Comparison of ENCODE assay signal across 40 cellular contexts in the genomic region with DNA sequence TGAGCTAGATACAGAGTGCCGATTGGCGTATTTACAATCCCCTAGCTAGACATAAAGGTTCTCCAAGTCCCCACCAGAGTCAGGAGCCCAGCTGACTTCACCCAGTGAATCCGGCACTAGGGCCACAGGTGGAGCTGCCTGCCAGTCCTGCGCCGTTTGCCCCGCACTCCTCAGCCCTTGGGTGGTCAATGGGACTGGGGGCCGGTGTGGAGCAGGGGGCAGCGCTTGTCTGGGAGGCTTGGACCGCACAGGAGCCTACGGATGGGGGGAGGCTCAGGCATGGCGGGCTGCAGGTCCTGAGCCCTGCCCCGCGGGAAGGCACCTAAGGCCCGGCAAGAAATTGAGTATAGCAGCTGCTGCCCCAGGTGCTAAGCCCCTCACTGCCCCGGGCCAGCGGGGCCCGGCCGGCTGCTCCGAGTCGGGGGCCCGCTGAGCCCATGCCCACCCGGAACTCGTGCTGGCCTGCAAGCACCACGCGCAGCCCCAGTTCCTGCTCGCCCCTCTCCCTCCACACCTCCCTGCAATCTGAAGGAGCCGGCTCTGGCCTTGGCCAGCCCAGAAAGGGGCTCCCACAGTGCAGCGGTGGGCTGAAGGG.
"Had no signal": no experiment of that assay in that cellular context is flagged by ENCODE, and none has a peak within 500 bp of the region (broad histone marks: within the 10 kb centered on the region; RNA-seq: fewer than 3 reads in every experiment).

No MANE protein-coding gene starts in this region.

- H3K4me3 Mint-ChIP-seq: activated naive CD4-positive, alpha-beta T cell treated with anti-CD3 and anti-CD28 coated beads for 36 hours; activated naive CD4-positive, alpha-beta T cell treated with anti-CD3 and anti-CD28 coated beads, Interleukin-2, amount 10 ng/mL, durations not matched to agents 7 days and 5 days; activated naive CD4-positive, alpha-beta T cell treated with anti-CD3 and anti-CD28 coated beads, Interleukin-2, amount 50 U/mL, for 24 hours; activated naive CD8-positive, alpha-beta T cell; activated naive CD8-positive, alpha-beta T cell treated with anti-CD3 and anti-CD28 coated beads for 36 hours; activated naive CD8-positive, alpha-beta T cell treated with anti-CD3 and anti-CD28 coated beads, Interleukin-2, amount 10 ng/mL, durations not matched to agents 7 days and 5 days; activated naive CD8-positive, alpha-beta T cell treated with anti-CD3 and anti-CD28 coated beads, Interleukin-2, amount 50 U/mL, for 24 hours; activated T-cell treated with anti-CD3 and anti-CD28 coated beads, Interleukin-2, amount 50 U/mL, for 24 hours; activated T-cell treated with anti-CD3 and anti-CD28 coated beads, Interleukin-2, amount 50 U/mL, for 4 hours; activated T-cell treated with anti-CD3 and anti-CD28 coated beads, Interleukin-2, amount 50 U/mL, for 72 hours; activated T-helper 1 cell treated with anti-CD3 and anti-CD28 coated beads, Interleukin-12 subunit alpha, Interleukin-12 subunit beta, Interleukin-2, Interleukin-4 antibody, amounts not matched to agents 30 ng/mL and 10 ng/mL and 1 ng/mL, durations not matched to agents 14 hours and 24 hours and 36 hours; activated T-helper 17 cell treated with anti-CD3 and anti-CD28 coated beads, Interleukin-2, amount 50 U/mL, for 72 hours; brain; central memory CD8-positive, alpha-beta T cell had no signal

- H3K27me3 ChIP-seq: adrenal gland, ascending aorta, body of pancreas, brain microvascular endothelial cell, breast epithelium, cardiac muscle cell had no signal

- FAIRE-seq: astrocyte, bronchial epithelial cell had no signal

- H3K4me1 Mint-ChIP-seq: activated naive CD4-positive, alpha-beta T cell treated with anti-CD3 and anti-CD28 coated beads, Interleukin-2, amount 10 ng/mL, durations not matched to agents 7 days and 5 days; activated naive CD4-positive, alpha-beta T cell treated with anti-CD3 and anti-CD28 coated beads, Interleukin-2, amount 50 U/mL, for 24 hours; activated naive CD8-positive, alpha-beta T cell treated with anti-CD3 and anti-CD28 coated beads for 36 hours; activated naive CD8-positive, alpha-beta T cell treated with anti-CD3 and anti-CD28 coated beads, Interleukin-2, amount 10 ng/mL, durations not matched to agents 7 days and 5 days; activated naive CD8-positive, alpha-beta T cell treated with anti-CD3 and anti-CD28 coated beads, Interleukin-2, amount 50 U/mL, for 24 hours; activated T-helper 17 cell treated with anti-CD3 and anti-CD28 coated beads, Interleukin-2, amount 50 U/mL, for 72 hours; central memory CD8-positive, alpha-beta T cell had no signal

- H3K4me1 ChIP-seq: adrenal gland, ascending aorta, body of pancreas, breast epithelium had no signal

- H3K36me3 ChIP-seq: adrenal gland, ascending aorta, brain microvascular endothelial cell, breast epithelium, cardiac muscle cell had no signal

- H3K27me3 Mint-ChIP-seq: activated naive CD4-positive, alpha-beta T cell treated with anti-CD3 and anti-CD28 coated beads, Interleukin-2, amount 10 ng/mL, durations not matched to agents 7 days and 5 days; activated naive CD4-positive, alpha-beta T cell treated with anti-CD3 and anti-CD28 coated beads, Interleukin-2, amount 50 U/mL, for 24 hours; activated naive CD8-positive, alpha-beta T cell; activated naive CD8-positive, alpha-beta T cell treated with anti-CD3 and anti-CD28 coated beads for 36 hours; activated naive CD8-positive, alpha-beta T cell treated with anti-CD3 and anti-CD28 coated beads, Interleukin-2, amount 10 ng/mL, durations not matched to agents 7 days and 5 days; activated naive CD8-positive, alpha-beta T cell treated with anti-CD3 and anti-CD28 coated beads, Interleukin-2, amount 50 U/mL, for 24 hours; activated T-cell treated with anti-CD3 and anti-CD28 coated beads, Interleukin-2, amount 50 U/mL, for 24 hours; activated T-helper 17 cell treated with anti-CD3 and anti-CD28 coated beads, Interleukin-2, amount 50 U/mL, for 72 hours; brain; central memory CD8-positive, alpha-beta T cell had no signal

- H3K9me3 ChIP-seq: adrenal gland, ascending aorta, body of pancreas had no signal

- H3K4me3 ChIP-seq: adrenal gland, ascending aorta, body of pancreas, breast epithelium, cardiac muscle cell had no signal

- H3K36me3 Mint-ChIP-seq: activated naive CD4-positive, alpha-beta T cell treated with anti-CD3 and anti-CD28 coated beads, Interleukin-2, amount 10 ng/mL, durations not matched to agents 7 days and 5 days; activated naive CD4-positive, alpha-beta T cell treated with anti-CD3 and anti-CD28 coated beads, Interleukin-2, amount 50 U/mL, for 24 hours; activated naive CD4-positive, alpha-beta T cell treated with anti-CD3 and anti-CD28 coated beads, Interleukin-2, amount 50 U/mL, for 72 hours; activated naive CD8-positive, alpha-beta T cell; activated naive CD8-positive, alpha-beta T cell treated with anti-CD3 and anti-CD28 coated beads for 36 hours; activated naive CD8-positive, alpha-beta T cell treated with anti-CD3 and anti-CD28 coated beads, Interleukin-2, amount 10 ng/mL, durations not matched to agents 7 days and 5 days; brain had no signal

- H3K9me3 Mint-ChIP-seq: activated naive CD8-positive, alpha-beta T cell treated with anti-CD3 and anti-CD28 coated beads for 36 hours; activated naive CD8-positive, alpha-beta T cell treated with anti-CD3 and anti-CD28 coated beads, Interleukin-2, amount 10 ng/mL, durations not matched to agents 7 days and 5 days; activated T-helper 1 cell treated with anti-CD3 and anti-CD28 coated beads, Interleukin-12 subunit alpha, Interleukin-12 subunit beta, Interleukin-2, Interleukin-4 antibody, amounts not matched to agents 30 ng/mL and 10 ng/mL and 1 ng/mL, durations not matched to agents 14 hours and 24 hours and 36 hours; activated T-helper 17 cell treated with anti-CD3 and anti-CD28 coated beads, Interleukin-2, amount 50 U/mL, for 72 hours; activated T-helper 2 cell treated with anti-CD3 and anti-CD28 coated beads, Interferon-gamma antibody, Interleukin-2, Interleukin-4, amounts not matched to agents 10 μg/mL and 5 μg/mL and 100 μg/mL, durations not matched to agents 14 hours and 24 hours and 36 hours had no signal

- ATAC-seq: activated naive CD4-positive, alpha-beta T cell treated with anti-CD3 and anti-CD28 coated beads, Interleukin-2, amount 50 U/mL, for 72 hours; activated naive CD8-positive, alpha-beta T cell treated with anti-CD3 and anti-CD28 coated beads, Interleukin-2, amount 50 U/mL, for 24 hours; activated T-cell treated with anti-CD3 and anti-CD28 coated beads, Interleukin-2, amount 50 U/mL, for 4 hours; activated T-cell treated with anti-CD3 and anti-CD28 coated beads, Interleukin-2, amount 50 U/mL, for 72 hours; activated T-helper 17 cell treated with anti-CD3 and anti-CD28 coated beads, Interleukin-2, amount 50 U/mL, for 72 hours; body of pancreas had no signal

- H3K27ac Mint-ChIP-seq: activated naive CD4-positive, alpha-beta T cell treated with anti-CD3 and anti-CD28 coated beads for 36 hours; activated naive CD4-positive, alpha-beta T cell treated with anti-CD3 and anti-CD28 coated beads, Interleukin-2, amount 10 ng/mL, durations not matched to agents 7 days and 5 days; activated naive CD4-positive, alpha-beta T cell treated with anti-CD3 and anti-CD28 coated beads, Interleukin-2, amount 50 U/mL, for 24 hours; activated naive CD4-positive, alpha-beta T cell treated with anti-CD3 and anti-CD28 coated beads, Interleukin-2, amount 50 U/mL, for 72 hours; activated naive CD8-positive, alpha-beta T cell; activated naive CD8-positive, alpha-beta T cell treated with anti-CD3 and anti-CD28 coated beads for 36 hours; activated naive CD8-positive, alpha-beta T cell treated with anti-CD3 and anti-CD28 coated beads, Interleukin-2, amount 10 ng/mL, durations not matched to agents 7 days and 5 days; activated naive CD8-positive, alpha-beta T cell treated with anti-CD3 and anti-CD28 coated beads, Interleukin-2, amount 50 U/mL, for 24 hours; activated T-cell treated with anti-CD3 and anti-CD28 coated beads, Interleukin-2, amount 50 U/mL, for 24 hours; activated T-cell treated with anti-CD3 and anti-CD28 coated beads, Interleukin-2, amount 50 U/mL, for 72 hours; activated T-helper 1 cell treated with anti-CD3 and anti-CD28 coated beads, Interleukin-12 subunit alpha, Interleukin-12 subunit beta, Interleukin-2, Interleukin-4 antibody, amounts not matched to agents 30 ng/mL and 10 ng/mL and 1 ng/mL, durations not matched to agents 14 hours and 24 hours and 36 hours; activated T-helper 17 cell treated with anti-CD3 and anti-CD28 coated beads, Interleukin-2, amount 50 U/mL, for 72 hours; activated T-helper 2 cell treated with anti-CD3 and anti-CD28 coated beads, Interferon-gamma antibody, Interleukin-2, Interleukin-4, amounts not matched to agents 10 μg/mL and 5 μg/mL and 100 μg/mL, durations not matched to agents 14 hours and 24 hours and 36 hours; brain had no signal

- H3K27ac ChIP-seq: adrenal gland, ascending aorta, body of pancreas, brain microvascular endothelial cell, breast epithelium, cardiac muscle cell had no signal

- DNase-seq: activated effector memory CD4-positive, alpha-beta T cell treated with anti-CD3 and anti-CD28 coated beads, Interleukin-2, amount 50 U/mL, for 16 hours; activated effector memory CD4-positive, alpha-beta T cell treated with Interleukin-2 at 50 U/mL for 16 hours; activated gamma-delta T cell; activated gamma-delta T cell treated with Interleukin-2 at 50 U/mL for 16 hours; activated naive CD4-positive, alpha-beta T cell; activated naive CD4-positive, alpha-beta T cell treated with anti-CD3 and anti-CD28 coated beads for 36 hours; activated naive CD4-positive, alpha-beta T cell treated with anti-CD3 and anti-CD28 coated beads, Interleukin-2, amount 10 ng/mL, durations not matched to agents 7 days and 5 days; activated naive CD4-positive, alpha-beta T cell treated with anti-CD3 and anti-CD28 coated beads, Interleukin-2, amount 50 U/mL, for 16 hours; activated naive CD4-positive, alpha-beta T cell treated with Interleukin-2 at 50 U/mL for 16 hours; activated naive CD8-positive, alpha-beta T cell treated with anti-CD3 and anti-CD28 coated beads for 36 hours; activated naive CD8-positive, alpha-beta T cell treated with anti-CD3 and anti-CD28 coated beads, Interleukin-2, amount 10 ng/mL, durations not matched to agents 7 days and 5 days; activated naive CD8-positive, alpha-beta T cell treated with anti-CD3 and anti-CD28 coated beads, Interleukin-2, amount 50 U/mL, for 24 hours; activated T-cell treated with anti-CD3 and anti-CD28 coated beads for 4 hours; activated T-cell treated with anti-CD3 and anti-CD28 coated beads, Interleukin-2, amount 50 U/mL, for 1 hour; activated T-cell treated with anti-CD3 and anti-CD28 coated beads, Interleukin-2, amount 50 U/mL, for 24 hours; activated T-cell treated with anti-CD3 and anti-CD28 coated beads, Interleukin-2, amount 50 U/mL, for 4 hours; activated T-cell treated with anti-CD3 and anti-CD28 coated beads, Interleukin-2, amount 50 U/mL, for 48 hours; activated T-cell treated with anti-CD3 and anti-CD28 coated beads, Interleukin-2, amount 50 U/mL, for 72 hours; adrenal gland; amniotic stem cell; amygdala; anterior cingulate cortex; body of pancreas; brain microvascular endothelial cell; caudate nucleus; central memory CD4-positive, alpha-beta T cell; cerebellar nuclear complex had no signal
